13 cellular contexts compared by ENCODE assay signal in genomic region chr21:34017127-34017961, GRCh38. TPM values are rescaled to one million over a fixed set of nuclear protein-coding genes. Genes with fewer than 3 reads are reported as not detected.
DNase-seq lines count a peak whose midpoint lies in the region; ATAC-seq and TF ChIP-seq lines count a peak whose summit lies in the region.
"Had no signal": no experiment of that assay in that cellular context is flagged by ENCODE, and none has a peak within 500 bp of the region (broad histone marks: within the 10 kb centered on the region; RNA-seq: fewer than 3 reads in every experiment).

No MANE protein-coding gene starts in this region.

- no peak for TF ChIP-seq POLR2A in heart left ventricle (IDR thresholded peaks at IDR 0.05)

- intact Hi-C loops in heart left ventricle (cut with DNase I) = no loop called here

- peak overlapping the region in 10 of 11 experiments; percentile 81 to 99 (median 96); a peak in 21 of 22 replicates for H3K27ac ChIP-seq in BLaER1 treated with 17β-estradiol and CSF1 and Interleukin-3, amounts not matched to agents 10 nM and 100 nM
- no peak overlapping the region for H3K27ac ChIP-seq in heart left ventricle
- H3K27ac ChIP-seq: hepatocyte had no signal

- ATAC-seq in GM19035 (IDR thresholded peaks at IDR 0.05; ENCODE audit: unreplicated experiment) (peak; percentile 31), HG02884 (IDR thresholded peaks at IDR 0.05; ENCODE audit: unreplicated experiment) (peak; percentile 38), heart left ventricle (no peak)

- peaks cover 42 to 59% (median 56%) of the 10 kb centered on the region in 10 experiments for H3K4me1 ChIP-seq in BLaER1 treated with 17β-estradiol and CSF1 and Interleukin-3, amounts not matched to agents 10 nM and 100 nM
- H3K4me1 ChIP-seq in adipocyte (ENCODE audit: control insufficient read depth, insufficient read depth, low read length) = no peaks in the 10 kb centered on the region
- peaks cover 0 to 43% (median 0%) of the 10 kb centered on the region in 12 donors for H3K4me1 ChIP-seq in heart left ventricle

- H3K9ac ChIP-seq in BLaER1 treated with 17β-estradiol and CSF1 and Interleukin-3, amounts not matched to agents 10 nM and 100 nM = peak overlapping the region in 3 of 11 experiments; percentile 44 to 83 (median 82); a peak in 3 of 22 replicates
- no peak overlapping the region for H3K9ac ChIP-seq in adipocyte (ENCODE audit: low read length)

- WGBS in heart left ventricle, 4 donors = 81 to 86% (median 84%) methylated on average over 5 of the region's 5 CpGs

- H3K4me2 ChIP-seq in BLaER1 treated with 17β-estradiol and CSF1 and Interleukin-3, amounts not matched to agents 10 nM and 100 nM = peak overlapping the region in 9 of 11 experiments; percentile 0 to 89 (median 79); a peak in 14 of 22 replicates
- H3K4me2 ChIP-seq: hepatocyte had no signal

- no peak for DNase-seq in adipocyte (ENCODE audit: low read depth)
- no peak for DNase-seq in iPS-NIHi11 (ENCODE audit: low spot score)
- no peak for DNase-seq in NK-92 treated with Interleukin-12 subunit alpha and Interleukin-12 subunit beta, amount 100 ng/mL, for 24 hours (lab: John Stamatoyannopoulos, UW)
- DNase-seq in heart left ventricle = no peak
- no peak for DNase-seq in NCI-H1092 treated with DMSO at 0.1 percent for 48 hours (lab: John Stamatoyannopoulos, UW)
- DNase-seq: activated T-cell treated with anti-CD3 and anti-CD28 coated beads, Interleukin-2, amount 50 U/mL, for 48 hours; C1 segment of cervical spinal cord; midbrain; T-helper 9 cell had no signal

- H4K20me1 ChIP-seq in BLaER1 treated with 17β-estradiol and CSF1 and Interleukin-3, amounts not matched to agents 10 nM and 100 nM = no peaks in the 10 kb centered on the region

- H3K9me3 ChIP-seq in BLaER1 treated with 17β-estradiol and CSF1 and Interleukin-3, amounts not matched to agents 10 nM and 100 nM (replicated peaks in 1 of 11) = peaks cover 55 to 74% (median 68%) of the 10 kb centered on the region in 11 experiments
- H3K9me3 ChIP-seq in adipocyte (ENCODE audit: control insufficient read depth, low read length) (peaks cover 55% of the 10 kb centered on the region), heart left ventricle (peaks cover 0 to 41% (median under 1%) of the 10 kb centered on the region in 12 donors)

- peaks cover 0 to 15% (median 0%) of the 10 kb centered on the region in 11 experiments; a peak in 6 of 22 replicates for H3K36me3 ChIP-seq in BLaER1 treated with 17β-estradiol and CSF1 and Interleukin-3, amounts not matched to agents 10 nM and 100 nM
- H3K36me3 ChIP-seq in adipocyte (ENCODE audit: control insufficient read depth, insufficient read depth, low read length, severe bottlenecking) = no peaks in the 10 kb centered on the region
- no peaks in the 10 kb centered on the region for H3K36me3 ChIP-seq in heart left ventricle

- H3K4me3 ChIP-seq in BLaER1 treated with 17β-estradiol and CSF1 and Interleukin-3, amounts not matched to agents 10 nM and 100 nM = peak overlapping the region in 1 of 10 experiments; percentile 10; a peak in 2 of 20 replicates
- H3K4me3 ChIP-seq in adipocyte (ENCODE audit: low read length) (peak overlapping the region; percentile 24), heart left ventricle (no peak overlapping the region)
- H3K4me3 ChIP-seq: hepatocyte had no signal

- TF ChIP-seq CTCF in heart left ventricle (IDR thresholded peaks at IDR 0.05) = no peak

- no peaks in the 10 kb centered on the region for H3K27me3 ChIP-seq in BLaER1 treated with 17β-estradiol and CSF1 and Interleukin-3, amounts not matched to agents 10 nM and 100 nM
- no peaks in the 10 kb centered on the region for H3K27me3 ChIP-seq in adipocyte (replicated peaks; ENCODE audit: control insufficient read depth, insufficient read depth, low read length)
- H3K27me3 ChIP-seq in heart left ventricle = no peaks in the 10 kb centered on the region
- H3K27me3 ChIP-seq: hepatocyte had no signal

RNA-seq across cellular contexts. Expression of gene MRPS6, which starts 56.0 kb away (rescaled TPM):
- total RNA-seq in heart left ventricle = 10 to 100 TPM; 21.8 to 59.8 (median 35.6) TPM
- 10 to 100 TPM; 52.0 to 61.7 TPM for polyA plus RNA-seq in heart left ventricle

RNA-seq across cellular contexts. Expression of gene SLC5A3, which starts 56.0 kb away (rescaled TPM):
- 1 to 10 TPM; 2.4 to 6.2 (median 3.6) TPM for total RNA-seq in heart left ventricle
- 1 to 10 TPM; 1.1 to 2.0 TPM for polyA plus RNA-seq in heart left ventricle

Comparison
In these comparisons a context has a peak if more than half of its experiments do, and no peak if none do; other contexts are left out.
1. H3K27ac ChIP-seq: peak in BLaER1 treated with 17β-estradiol and CSF1 and Interleukin-3, amounts not matched to agents 10 nM and 100 nM (10 of 11); none in heart left ventricle (0 of 12).
2. ATAC-seq: peak in GM19035 (single experiment) and HG02884 (single experiment); none in heart left ventricle (0 of 4).